In the genomic region with DNA sequence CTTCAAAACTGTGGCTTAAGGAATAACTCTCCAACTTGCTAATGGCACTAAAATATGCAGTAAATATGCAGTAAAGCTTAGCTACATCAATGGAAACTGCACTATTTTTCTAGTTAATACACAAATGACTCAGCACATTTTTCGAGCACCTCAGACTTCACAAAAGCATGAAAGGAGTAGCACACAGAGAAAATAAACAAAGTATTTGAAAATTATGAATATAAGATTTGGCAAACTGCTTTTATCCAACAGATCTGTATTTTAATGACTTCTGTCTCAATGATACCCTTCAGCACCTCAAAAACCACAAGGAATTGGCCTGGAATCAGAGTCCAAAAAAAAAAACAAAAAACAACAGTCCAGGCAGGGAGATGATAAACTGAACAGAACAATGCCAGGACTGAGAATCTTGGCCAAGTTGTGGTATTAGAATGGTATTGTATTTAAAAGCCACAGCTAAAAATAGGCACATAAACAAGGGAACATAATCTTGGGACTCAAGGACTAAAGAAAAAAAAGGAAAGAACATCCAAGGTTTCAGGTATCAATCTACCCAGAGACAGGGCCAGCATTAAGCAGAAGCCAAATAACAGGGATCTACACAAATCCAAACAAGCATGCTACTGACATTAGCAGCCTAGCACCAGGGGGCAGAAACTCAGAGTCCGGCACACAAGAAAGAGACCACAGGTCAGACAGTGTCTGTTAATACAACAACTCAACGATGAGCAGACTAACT, we compare ENCODE assay signal across 8 cellular contexts. TPM values are rescaled to one million over a fixed set of nuclear protein-coding genes. Genes with fewer than 3 reads are reported as not detected.
A peak's percentile ranks its signal among the peaks of the same experiment; 100 is the strongest.
DNase-seq lines count a peak whose midpoint lies in the region; ATAC-seq and TF ChIP-seq lines count a peak whose summit lies in the region.

No MANE protein-coding gene starts in this region.

- DNase-seq in NCI-H446 treated with DMSO at 0.1 percent for 48 hours (lab: John Stamatoyannopoulos, UW) = peak; percentile 12
- no peak for DNase-seq in NCI-H446 (lab: John Stamatoyannopoulos, UW)
- peak; percentile 78 for DNase-seq in MG63
- DNase-seq in brain microvascular endothelial cell = peak; percentile 61
- peak; percentile 75 for DNase-seq in left kidney (ENCODE audit: low read depth, low spot score)
- DNase-seq in type B pancreatic cell (ENCODE audit: extremely low spot score, unreplicated experiment) = no peak
- no peak for DNase-seq in NK-92 treated with Interleukin-12 subunit alpha and Interleukin-12 subunit beta, amount 100 ng/mL, for 24 hours (lab: John Stamatoyannopoulos, UW)

- H3K27me3 Mint-ChIP-seq in type B pancreatic cell = no peaks in the 10 kb centered on the region

- H3K9me3 ChIP-seq in MG63 = peaks cover 4% of the 10 kb centered on the region

- in situ Hi-C loops in brain microvascular endothelial cell (cut with HindIII; ENCODE audit: low pct_ligation_motif_present, low sequenced_read_pairs) = no loop called here

- H3K4me3 ChIP-seq in MG63 = no peak overlapping the region
- no peak overlapping the region for H3K4me3 ChIP-seq in brain microvascular endothelial cell (ENCODE audit: low read depth, low read length)

- H3K4me1 Mint-ChIP-seq in type B pancreatic cell (ENCODE audit: unreplicated experiment) = peaks cover 42% of the 10 kb centered on the region

- no peaks in the 10 kb centered on the region for H3K9me3 Mint-ChIP-seq in type B pancreatic cell

- H3K27ac ChIP-seq in brain microvascular endothelial cell = peak overlapping the region; percentile 65

- H3K27me3 ChIP-seq in MG63 = no peaks in the 10 kb centered on the region
- no peaks in the 10 kb centered on the region for H3K27me3 ChIP-seq in brain microvascular endothelial cell (replicated peaks)

- peak overlapping the region; percentile 9 for H3K4me3 Mint-ChIP-seq in type B pancreatic cell

- H3K36me3 ChIP-seq in MG63 = peaks cover 12% of the 10 kb centered on the region
- peaks cover 6% of the 10 kb centered on the region for H3K36me3 ChIP-seq in brain microvascular endothelial cell (replicated peaks)

- H3K36me3 Mint-ChIP-seq in type B pancreatic cell = peaks cover 28% of the 10 kb centered on the region

- H3K27ac Mint-ChIP-seq in type B pancreatic cell = peak overlapping the region; percentile 91

- TF ChIP-seq CTCF in brain microvascular endothelial cell (IDR thresholded peaks at IDR 0.05; ENCODE audit: low read depth, low read length, missing control alignments) = peak; percentile 73
- TF ChIP-seq CTCF in type B pancreatic cell (conservative IDR thresholded peaks at IDR 0.05) = peak; percentile 53

- no peak for ATAC-seq in GM19023 (IDR thresholded peaks at IDR 0.05; ENCODE audit: unreplicated experiment)

RNA-seq across cellular contexts. Expression of a gene that starts 21.4 kb away (rescaled TPM):
- 20.0 and 20.5 TPM in 2 replicates for total RNA-seq in MG63 (2014; rRNA removed; shearing (Covaris generic); ENCODE audit: low replicate concordance)
- 44.4 and 49.2 TPM in 2 replicates for total RNA-seq in type B pancreatic cell (ENCODE audit: low replicate concordance)

Comparison
In these comparisons a context has a peak if more than half of its experiments do, and no peak if none do; other contexts are left out.
1. DNase-seq: peak in NCI-H446 treated with DMSO at 0.1 percent for 48 hours (single experiment), MG63 (single experiment), brain microvascular endothelial cell (single experiment) and left kidney (single experiment); none in NCI-H446 (0 of 2), type B pancreatic cell (single experiment) and NK-92 treated with Interleukin-12 subunit alpha and Interleukin-12 subunit beta, amount 100 ng/mL, for 24 hours (single experiment).